ENCODE assay signal across 21 cellular contexts in genomic region chr7:102146122-102146521, GRCh38.
A peak's percentile ranks its signal among the peaks of the same experiment; 100 is the strongest.
DNase-seq lines count a peak whose midpoint lies in the region; ATAC-seq and TF ChIP-seq lines count a peak whose summit lies in the region.
"Had no signal": no experiment of that assay in that cellular context is flagged by ENCODE, and none has a peak within 500 bp of the region (broad histone marks: within the 10 kb centered on the region; RNA-seq: fewer than 3 reads in every experiment).

No MANE protein-coding gene starts in this region.

- H3K36me3 ChIP-seq in Peyer's patch = no peaks in the 10 kb centered on the region

- no peak overlapping the region for H3K4me3 ChIP-seq in Peyer's patch
- H3K4me3 ChIP-seq: testis had no signal

- peaks cover 12% of the 10 kb centered on the region for H3K4me1 Mint-ChIP-seq in nephron progenitor cell

- peak; percentile 60 for DNase-seq in Ammon's horn (ENCODE audit: low spot score)
- DNase-seq in left ventricle myocardium superior = peak; percentile 84
- DNase-seq in nephron progenitor cell = no peak
- no peak for DNase-seq in kidney glomerular epithelial cell (lab: John Stamatoyannopoulos, UW)
- DNase-seq in Peyer's patch = no peak
- DNase-seq: activated CD4-positive, CD25-positive, alpha-beta regulatory T cell; activated T-cell treated with anti-CD3 and anti-CD28 coated beads, Interleukin-2, amount 50 U/mL, for 72 hours; mesendoderm; NCI-H1105 treated with DMSO at 0.1 percent for 48 hours; NCI-H2107; NCI-H510A treated with DMSO at 0.1 percent for 48 hours; NK-92 treated with Interleukin-12 subunit alpha and Interleukin-12 subunit beta, amount 100 ng/mL, for 24 hours; SK-N-SH; T-helper 9 cell; testis had no signal

- no peak for TF ChIP-seq CTCF in nephron progenitor cell (IDR thresholded peaks at IDR 0.05)
- TF ChIP-seq CTCF in Peyer's patch (IDR thresholded peaks at IDR 0.05) = no peak

- intact Hi-C loops in left ventricle myocardium superior (cut with micrococcal nuclease) = no loop called here

- H3K27me3 ChIP-seq in Peyer's patch = no peaks in the 10 kb centered on the region
- H3K27me3 ChIP-seq: testis had no signal

- peaks cover 67% of the 10 kb centered on the region for H3K36me3 Mint-ChIP-seq in nephron progenitor cell (ENCODE audit: low read depth)

- no peak for TF ChIP-seq POLR2A in Peyer's patch (IDR thresholded peaks at IDR 0.05)

- peak; percentile 85 for ATAC-seq in left ventricle myocardium superior
- ATAC-seq in HG03460 (IDR thresholded peaks at IDR 0.05; ENCODE audit: unreplicated experiment) = no peak
- ATAC-seq in HG02571 (IDR thresholded peaks at IDR 0.05; ENCODE audit: unreplicated experiment) = no peak
- ATAC-seq: activated T-cell treated with anti-CD3 and anti-CD28 coated beads, Interleukin-2, amount 50 U/mL, for 72 hours had no signal

- peak overlapping the region; percentile 66 for H3K27ac ChIP-seq in angular gyrus (ENCODE audit: low read depth, low read length)
- H3K27ac ChIP-seq in Peyer's patch = no peak overlapping the region
- H3K27ac ChIP-seq: testis had no signal

- H3K27ac Mint-ChIP-seq in nephron progenitor cell = peak overlapping the region; percentile 85
- H3K27ac Mint-ChIP-seq: activated naive CD4-positive, alpha-beta T cell treated with anti-CD3 and anti-CD28 coated beads, Interleukin-2, amount 50 U/mL, for 24 hours; activated T-cell treated with anti-CD3 and anti-CD28 coated beads, Interleukin-2, amount 50 U/mL, for 72 hours; progenitor cell of endocrine pancreas had no signal

- H3K4me3 Mint-ChIP-seq in nephron progenitor cell = no peak overlapping the region
- H3K4me3 Mint-ChIP-seq: activated naive CD4-positive, alpha-beta T cell treated with anti-CD3 and anti-CD28 coated beads, Interleukin-2, amount 50 U/mL, for 24 hours; activated T-cell treated with anti-CD3 and anti-CD28 coated beads, Interleukin-2, amount 50 U/mL, for 72 hours; nephron had no signal

- no peaks in the 10 kb centered on the region for H3K9me3 Mint-ChIP-seq in nephron progenitor cell
- H3K9me3 Mint-ChIP-seq: activated naive CD4-positive, alpha-beta T cell treated with anti-CD3 and anti-CD28 coated beads, Interleukin-2, amount 50 U/mL, for 24 hours; activated T-cell treated with anti-CD3 and anti-CD28 coated beads, Interleukin-2, amount 50 U/mL, for 72 hours; nephron had no signal

- no peaks in the 10 kb centered on the region for H3K9me3 ChIP-seq in Peyer's patch
- H3K9me3 ChIP-seq: SK-N-SH, testis had no signal

- peaks cover 4% of the 10 kb centered on the region for H3K27me3 Mint-ChIP-seq in nephron progenitor cell (ENCODE audit: low read depth, poor library complexity)
- H3K27me3 Mint-ChIP-seq: activated naive CD4-positive, alpha-beta T cell treated with anti-CD3 and anti-CD28 coated beads, Interleukin-2, amount 50 U/mL, for 24 hours; progenitor cell of endocrine pancreas had no signal

- H3K4me1 ChIP-seq in Peyer's patch = no peaks in the 10 kb centered on the region

Comparison
In these comparisons a context has a peak if more than half of its experiments do, and no peak if none do; other contexts are left out.
1. DNase-seq: peak in Ammon's horn (single experiment) and left ventricle myocardium superior (single experiment); none in nephron progenitor cell (single experiment), kidney glomerular epithelial cell (single experiment) and Peyer's patch (0 of 3).